In genomic region chr3:42710323-42711021, GRCh38 we compare ENCODE assay signal across 17 cellular contexts. TPM values are rescaled to one million over a fixed set of nuclear protein-coding genes. Genes with fewer than 3 reads are reported as not detected.
DNase-seq lines count a peak whose midpoint lies in the region; FAIRE-seq and TF ChIP-seq lines count a peak whose summit lies in the region.
"Had no signal": no experiment of that assay in that cellular context is flagged by ENCODE, and none has a peak within 500 bp of the region (broad histone marks: within the 10 kb centered on the region; RNA-seq: fewer than 3 reads in every experiment).

No MANE protein-coding gene starts in this region.

- WGBS in suprapubic skin = 84% methylated on average over 7 of the region's 7 CpGs

- no peaks in the 10 kb centered on the region for H3K36me3 Mint-ChIP-seq in activated CD4-positive, alpha-beta memory T cell treated with anti-CD3 and anti-CD28 coated beads, Interleukin-2, amount 10 ng/mL, durations not matched to agents 7 days and 5 days (ENCODE audit: low read depth)
- no peaks in the 10 kb centered on the region for H3K36me3 Mint-ChIP-seq in activated CD4-positive, alpha-beta memory T cell treated with anti-CD3 and anti-CD28 coated beads for 36 hours

- no peaks in the 10 kb centered on the region for H3K4me1 Mint-ChIP-seq in activated CD4-positive, alpha-beta memory T cell treated with anti-CD3 and anti-CD28 coated beads, Interleukin-2, amount 10 ng/mL, durations not matched to agents 7 days and 5 days
- H3K4me1 Mint-ChIP-seq in activated CD4-positive, alpha-beta memory T cell treated with anti-CD3 and anti-CD28 coated beads for 36 hours (ENCODE audit: low read depth) = no peaks in the 10 kb centered on the region

- H3K4me1 ChIP-seq in suprapubic skin = no peaks in the 10 kb centered on the region
- H3K4me1 ChIP-seq: Peyer's patch had no signal

- no peaks in the 10 kb centered on the region for H3K9me3 ChIP-seq in WERI-Rb-1 (ENCODE audit: severe bottlenecking)
- no peaks in the 10 kb centered on the region for H3K9me3 ChIP-seq in suprapubic skin
- H3K9me3 ChIP-seq: Peyer's patch had no signal

- TF ChIP-seq CTCF in WERI-Rb-1 (IDR thresholded peaks at IDR 0.05; ENCODE audit: low read depth, low read length) = no peak
- no peak for TF ChIP-seq CTCF in suprapubic skin (IDR thresholded peaks at IDR 0.05)
- no peak for TF ChIP-seq CTCF in GM20000 (IDR thresholded peaks at IDR 0.05; ENCODE audit: extremely low read depth, missing control alignments)

- no peak for FAIRE-seq in urothelium cell line (lab: Jason Lieb, UNC)
- FAIRE-seq: H1 had no signal

- H3K36me3 ChIP-seq in WERI-Rb-1 (no peaks in the 10 kb centered on the region), suprapubic skin (no peaks in the 10 kb centered on the region)
- H3K36me3 ChIP-seq: Peyer's patch had no signal

- DNase-seq in activated CD4-positive, alpha-beta memory T cell treated with anti-CD3 and anti-CD28 coated beads, Interleukin-2, amount 10 ng/mL, durations not matched to agents 7 days and 5 days = peak; percentile 9
- no peak for DNase-seq in activated CD4-positive, alpha-beta memory T cell treated with anti-CD3 and anti-CD28 coated beads for 36 hours
- DNase-seq in WERI-Rb-1 = peak; percentile 2
- DNase-seq in mesenteric fat pad (ENCODE audit: low spot score) = peak; percentile 57
- peak; percentile 31 to 34 for DNase-seq in suprapubic skin (ENCODE audit: low spot score in 2 of 2)
- DNase-seq in GM20000 (ENCODE audit: low spot score) = no peak
- DNase-seq in urothelium cell line (ENCODE audit: low spot score) = no peak
- no peak for DNase-seq in stimulated activated naive CD4-positive, alpha-beta T cell treated with Interleukin-2 at 50 U/mL for 16 hours (lab: John Stamatoyannopoulos, UW)
- DNase-seq: 8988T, DMS79 treated with DMSO at 0.1 percent for 48 hours, NCI-H1092 treated with DMSO at 0.1 percent for 48 hours, NCI-H146, NCI-H2081 treated with DMSO at 0.1 percent for 48 hours had no signal

- POLR2A ChIA-PET in activated CD4-positive, alpha-beta memory T cell treated with anti-CD3 and anti-CD28 coated beads, Interleukin-2, amount 10 ng/mL, durations not matched to agents 7 days and 5 days (lab: Charles Lee) = no interaction called here
- POLR2A ChIA-PET in activated CD4-positive, alpha-beta memory T cell treated with anti-CD3 and anti-CD28 coated beads for 36 hours (lab: Charles Lee) = no interaction called here

- H3K27ac ChIP-seq in WERI-Rb-1 = no peak overlapping the region
- no peak overlapping the region for H3K27ac ChIP-seq in suprapubic skin
- H3K27ac ChIP-seq: Peyer's patch had no signal

- TF ChIP-seq POLR2A in suprapubic skin (IDR thresholded peaks at IDR 0.05) = no peak

- H3K4me3 Mint-ChIP-seq in activated CD4-positive, alpha-beta memory T cell treated with anti-CD3 and anti-CD28 coated beads, Interleukin-2, amount 10 ng/mL, durations not matched to agents 7 days and 5 days = no peak overlapping the region
- no peak overlapping the region for H3K4me3 Mint-ChIP-seq in activated CD4-positive, alpha-beta memory T cell treated with anti-CD3 and anti-CD28 coated beads for 36 hours

- no peak for TF ChIP-seq EP300 in suprapubic skin (IDR thresholded peaks at IDR 0.05)

- CTCF ChIA-PET in activated CD4-positive, alpha-beta memory T cell treated with anti-CD3 and anti-CD28 coated beads, Interleukin-2, amount 10 ng/mL, durations not matched to agents 7 days and 5 days (lab: Charles Lee) = no interaction called here
- CTCF ChIA-PET in activated CD4-positive, alpha-beta memory T cell treated with anti-CD3 and anti-CD28 coated beads for 36 hours (lab: Charles Lee) = no interaction called here

- H3K27ac Mint-ChIP-seq in activated CD4-positive, alpha-beta memory T cell treated with anti-CD3 and anti-CD28 coated beads, Interleukin-2, amount 10 ng/mL, durations not matched to agents 7 days and 5 days = no peak overlapping the region
- no peak overlapping the region for H3K27ac Mint-ChIP-seq in activated CD4-positive, alpha-beta memory T cell treated with anti-CD3 and anti-CD28 coated beads for 36 hours

- H3K4me3 ChIP-seq in WERI-Rb-1 (ENCODE audit: low read depth, low read length) (no peak overlapping the region), suprapubic skin (no peak overlapping the region)
- H3K4me3 ChIP-seq: Peyer's patch had no signal

- intact Hi-C loops in activated CD4-positive, alpha-beta memory T cell treated with anti-CD3 and anti-CD28 coated beads for 36 hours (cut with micrococcal nuclease) = no loop called here

- no peaks in the 10 kb centered on the region for H3K27me3 ChIP-seq in WERI-Rb-1 (ENCODE audit: insufficient read depth, low read depth, severe bottlenecking)
- peaks cover 3% of the 10 kb centered on the region for H3K27me3 ChIP-seq in suprapubic skin
- H3K27me3 ChIP-seq: Peyer's patch had no signal

- H3K27me3 Mint-ChIP-seq in activated CD4-positive, alpha-beta memory T cell treated with anti-CD3 and anti-CD28 coated beads, Interleukin-2, amount 10 ng/mL, durations not matched to agents 7 days and 5 days = peaks cover 4% of the 10 kb centered on the region
- H3K27me3 Mint-ChIP-seq in activated CD4-positive, alpha-beta memory T cell treated with anti-CD3 and anti-CD28 coated beads for 36 hours = no peaks in the 10 kb centered on the region

- no peaks in the 10 kb centered on the region for H3K9me3 Mint-ChIP-seq in activated CD4-positive, alpha-beta memory T cell treated with anti-CD3 and anti-CD28 coated beads, Interleukin-2, amount 10 ng/mL, durations not matched to agents 7 days and 5 days
- H3K9me3 Mint-ChIP-seq in activated CD4-positive, alpha-beta memory T cell treated with anti-CD3 and anti-CD28 coated beads for 36 hours = no peaks in the 10 kb centered on the region

RNA-seq across cellular contexts. Expression of gene HHATL, which starts 7.9 kb away (rescaled TPM):
- total RNA-seq in activated CD4-positive, alpha-beta memory T cell treated with anti-CD3 and anti-CD28 coated beads, Interleukin-2, amount 10 ng/mL, durations not matched to agents 7 days and 5 days = under 1 TPM in 1 of 2 experiments, not detected in 1; 0.25 TPM
- total RNA-seq in activated CD4-positive, alpha-beta memory T cell treated with anti-CD3 and anti-CD28 coated beads for 36 hours = not detected
- total RNA-seq in mesenteric fat pad = 0.48 TPM
- total RNA-seq in suprapubic skin = 1 to 10 TPM in 1 of 4 donors, not detected in 3; 2.3 TPM
- total RNA-seq: H1, LHCN-M2, NCI-H460 had no signal

RNA-seq across cellular contexts. Expression of gene KLHL40, which starts 25.1 kb away (rescaled TPM):
- total RNA-seq in activated CD4-positive, alpha-beta memory T cell treated with anti-CD3 and anti-CD28 coated beads, Interleukin-2, amount 10 ng/mL, durations not matched to agents 7 days and 5 days = not detected
- total RNA-seq in activated CD4-positive, alpha-beta memory T cell treated with anti-CD3 and anti-CD28 coated beads for 36 hours = not detected
- not detected for total RNA-seq in mesenteric fat pad
- not detected for total RNA-seq in suprapubic skin
- total RNA-seq: H1, NCI-H460, Peyer's patch had no signal

RNA-seq across cellular contexts. Expression of gene ZBTB47, which starts 57.0 kb away (rescaled TPM):
- total RNA-seq in activated CD4-positive, alpha-beta memory T cell treated with anti-CD3 and anti-CD28 coated beads, Interleukin-2, amount 10 ng/mL, durations not matched to agents 7 days and 5 days = 1 to 10 TPM in 1 of 2 experiments, under 1 TPM in 1; 0.93 to 1.1 TPM
- total RNA-seq in activated CD4-positive, alpha-beta memory T cell treated with anti-CD3 and anti-CD28 coated beads for 36 hours = 1 to 10 TPM; 1.0 to 1.1 TPM
- total RNA-seq in mesenteric fat pad (58.2 TPM), suprapubic skin (10 to 100 TPM; 17.9 to 36.1 (median 20.7) TPM)

Comparison
In these comparisons a context has a peak if more than half of its experiments do, and no peak if none do; other contexts are left out.
1. DNase-seq: peak in activated CD4-positive, alpha-beta memory T cell treated with anti-CD3 and anti-CD28 coated beads, Interleukin-2, amount 10 ng/mL, durations not matched to agents 7 days and 5 days (single experiment), WERI-Rb-1 (single experiment), mesenteric fat pad (single experiment) and suprapubic skin (2 of 2); none in activated CD4-positive, alpha-beta memory T cell treated with anti-CD3 and anti-CD28 coated beads for 36 hours (single experiment), GM20000 (single experiment), urothelium cell line (single experiment) and stimulated activated naive CD4-positive, alpha-beta T cell treated with Interleukin-2 at 50 U/mL for 16 hours (single experiment).
2. RNA of gene ZBTB47, which starts 57.0 kb away (total RNA-seq): 58.2 TPM in mesenteric fat pad (single experiment) and 17.9 to 36.1 TPM in suprapubic skin; 0.93 to 1.1 TPM in activated CD4-positive, alpha-beta memory T cell treated with anti-CD3 and anti-CD28 coated beads, Interleukin-2, amount 10 ng/mL, durations not matched to agents 7 days and 5 days and 1.0 to 1.1 TPM in activated CD4-positive, alpha-beta memory T cell treated with anti-CD3 and anti-CD28 coated beads for 36 hours; every median in the first group is over 4 times any median in the second.